8 cellular contexts compared by ENCODE assay signal in genomic region chr20:10611357-10611756, GRCh38.
DNase-seq lines count a peak whose midpoint lies in the region; ATAC-seq and TF ChIP-seq lines count a peak whose summit lies in the region.

No MANE protein-coding gene starts in this region.

- no peak overlapping the region for H3K4me3 ChIP-seq in HCT116 (replicated peaks in 1 of 2; ENCODE audit: low read depth in 1 of 2, low read length in 2 of 2)
- H3K4me3 ChIP-seq in tibial nerve = no peak overlapping the region
- no peak overlapping the region for H3K4me3 ChIP-seq in suprapubic skin

- H3K27me3 ChIP-seq in HCT116 (ENCODE audit: insufficient read depth, low read length) = no peaks in the 10 kb centered on the region
- H3K27me3 ChIP-seq in tibial nerve = no peaks in the 10 kb centered on the region
- no peaks in the 10 kb centered on the region for H3K27me3 ChIP-seq in suprapubic skin

- intact Hi-C loops in HCT116 (cut with micrococcal nuclease) = no loop called here
- intact Hi-C loops in Right ventricle myocardium superior (cut with DNase I) = no loop called here

- in situ Hi-C loops in GM13976 (cut with MboI; ENCODE audit: low sequenced_read_pairs, unreplicated experiment) = no loop called here

- no peak for TF ChIP-seq POLR2A in HCT116 (IDR thresholded peaks at IDR 0.05; ENCODE audit: borderline replicate concordance, extremely low read depth, insufficient read depth, insufficient read length)
- TF ChIP-seq POLR2A in tibial nerve (IDR thresholded peaks at IDR 0.05) = no peak
- TF ChIP-seq POLR2A in suprapubic skin (IDR thresholded peaks at IDR 0.05) = no peak

- peak; percentile 31; the same call in 1 of the 2 replicates for TF ChIP-seq RAD21 in HCT116 (IDR thresholded peaks at IDR 0.05; ENCODE audit: low read depth)

- no peaks in the 10 kb centered on the region for H3K9me2 ChIP-seq in HCT116 (ENCODE audit: insufficient read depth)

- H3K4me2 ChIP-seq in HCT116 (ENCODE audit: low read length) = no peak overlapping the region

- 55 to 63% methylated on average over 1 of the region's 1 CpG for WGBS in tibial nerve, 2 donors
- WGBS in suprapubic skin = 44% methylated on average over 1 of the region's 1 CpG

- CTCF ChIA-PET in HCT116 (lab: Charles Lee) = interaction anchor here (0.6 kb wide), 1 partner anchor 61 kb away, joined by 3 read pairs; no protein-coding TSS in a partner anchor

- H2AFZ ChIP-seq in HCT116 (ENCODE audit: low read depth, low read length, poor library complexity, severe bottlenecking) = no peak overlapping the region

- DNase-seq in GM13976 (ENCODE audit: low spot score) (peak; percentile 45), HCT116 (ENCODE audit: low read depth, low spot score) (no peak), RKO (ENCODE audit: low spot score) (peak; percentile 22), Right ventricle myocardium superior (peak; percentile 71), tibial nerve (ENCODE audit: low spot score in 2 of 2) (no peak), suprapubic skin (ENCODE audit: low spot score in 2 of 2) (no peak)
- no peak for DNase-seq in activated T-cell treated with anti-CD3 and anti-CD28 coated beads, Interleukin-2, amount 50 U/mL, for 48 hours

- no peaks in the 10 kb centered on the region for H3K79me2 ChIP-seq in HCT116 (ENCODE audit: insufficient read depth, low read length)

- POLR2A ChIA-PET in HCT116 (lab: Charles Lee) = no interaction called here

- TF ChIP-seq CTCF in GM13976 (IDR thresholded peaks at IDR 0.05; ENCODE audit: borderline replicate concordance, control extremely low read depth, extremely low read depth, insufficient read depth, missing control alignments) (peak; percentile 41), HCT116 (IDR thresholded peaks at IDR 0.05 in 2 of 3, conservative IDR thresholded peaks at IDR 0.05 in 1 of 3; ENCODE audit: borderline replicate concordance in 1 of 3, insufficient read depth in 1 of 3, low read depth in 2 of 3, low read length in 2 of 3) (peak; percentile 5 to 58 (median 53); a peak in 4 of 6 replicates), tibial nerve (IDR thresholded peaks at IDR 0.05) (peak in 3 of 5 experiments; percentile 14 to 31 (median 19)), suprapubic skin (IDR thresholded peaks at IDR 0.05) (peak in 1 of 2 donors; percentile 45)

- H3K4me1 ChIP-seq in HCT116 (ENCODE audit: control insufficient read depth in 1 of 2, insufficient read depth in 2 of 2, low read length in 2 of 2) (no peaks in the 10 kb centered on the region), tibial nerve (peaks cover 0 to 18% (median 3%) of the 10 kb centered on the region in 4 donors), suprapubic skin (peaks cover 23% of the 10 kb centered on the region)

- ATAC-seq in HCT116 (peak; percentile 88), Right ventricle myocardium superior (ENCODE audit: poor library complexity) (peak; percentile 52), HG03039 (IDR thresholded peaks at IDR 0.05; ENCODE audit: unreplicated experiment) (no peak)

- no peaks in the 10 kb centered on the region for H3K36me3 ChIP-seq in HCT116 (ENCODE audit: control insufficient read depth in 1 of 2, insufficient read depth in 2 of 2, low read length in 2 of 2)
- peaks cover 0 to 7% (median 0%) of the 10 kb centered on the region in 3 donors for H3K36me3 ChIP-seq in tibial nerve
- no peaks in the 10 kb centered on the region for H3K36me3 ChIP-seq in suprapubic skin

- no peak for TF ChIP-seq EP300 in tibial nerve (IDR thresholded peaks at IDR 0.05)
- TF ChIP-seq EP300 in suprapubic skin (IDR thresholded peaks at IDR 0.05) = no peak

- RAD21 ChIA-PET in HCT116 (lab: Charles Lee; ENCODE audit: low non-redundant PET in 1 of 2, low total read pairs in 2 of 2, uncharacterized antibody in 2 of 2, unreplicated experiment in 2 of 2) = no interaction called here

- no peaks in the 10 kb centered on the region for H4K20me1 ChIP-seq in HCT116 (ENCODE audit: insufficient read depth)

- H3K27ac ChIP-seq in HCT116 (ENCODE audit: low read depth, low read length) (no peak overlapping the region), tibial nerve (no peak overlapping the region), suprapubic skin (no peak overlapping the region)

- H3K9me3 ChIP-seq in HCT116 (ENCODE audit: control insufficient read depth in 1 of 2, insufficient read depth in 1 of 2, low read depth in 1 of 2, low read length in 2 of 2) (no peaks in the 10 kb centered on the region), tibial nerve (no peaks in the 10 kb centered on the region), suprapubic skin (no peaks in the 10 kb centered on the region)

- no TSS peak for BruUV-seq in HCT116 (replicated peaks; lab: Mats Ljungman, UMichigan)

- H3K9ac ChIP-seq in HCT116 (ENCODE audit: low read length) = no peak overlapping the region

TF ChIP-seq in HCT116, 20 proteins besides CTCF, POLR2A, EP300 and RAD21:
- no peak for TF ChIP-seq POLR2AphosphoS5 (IDR thresholded peaks at IDR 0.05; ENCODE audit: low read depth, low read length)
- TF ChIP-seq SIN3A (IDR thresholded peaks at IDR 0.05; ENCODE audit: low read depth) = no peak
- no peak for TF ChIP-seq YY1 (IDR thresholded peaks at IDR 0.05; ENCODE audit: extremely low read depth, insufficient replicate concordance, low read depth, low read length)
- no peak for TF ChIP-seq FOSL1 (IDR thresholded peaks at IDR 0.05; ENCODE audit: low read depth)
- TF ChIP-seq ZFX (IDR thresholded peaks at IDR 0.05) = no peak
- TF ChIP-seq REST (IDR thresholded peaks at IDR 0.05; ENCODE audit: low read depth) = no peak
- no peak for TF ChIP-seq ATF3 (IDR thresholded peaks at IDR 0.05)

Comparison
In these comparisons a context has a peak if more than half of its experiments do, and no peak if none do; other contexts are left out.
1. DNase-seq: peak in GM13976 (single experiment), RKO (single experiment) and Right ventricle myocardium superior (single experiment); none in HCT116 (single experiment), tibial nerve (0 of 2), activated T-cell treated with anti-CD3 and anti-CD28 coated beads, Interleukin-2, amount 50 U/mL, for 48 hours (0 of 2) and suprapubic skin (0 of 2).